ENCODE assay signal across 24 cellular contexts in genomic region chr9:88930716-88931115, GRCh38.
DNase-seq lines count a peak whose midpoint lies in the region; ATAC-seq and TF ChIP-seq lines count a peak whose summit lies in the region.
"Had no signal": no experiment of that assay in that cellular context is flagged by ENCODE, and none has a peak within 500 bp of the region (broad histone marks: within the 10 kb centered on the region; RNA-seq: fewer than 3 reads in every experiment).

No MANE protein-coding gene starts in this region.

- CTCF ChIA-PET in HEK293 (lab: Yijun Ruan, JAX), result interaction anchor here (0.6 kb wide), 2 partner anchors 17 to 414 kb away, joined by 3 read pairs; no protein-coding TSS in a partner anchor

- POLR2A ChIA-PET in HEK293 (lab: Yijun Ruan, JAX), result no interaction called here

- WGBS in endodermal cell (ENCODE audit: insufficient coverage in 1 of 2, insufficient read length in 1 of 2), 2 experiments, result 29 to 70% methylated on average over 1 to 3 of the region's 3 CpGs

- no peak for DNase-seq in endodermal cell
- no peak for DNase-seq in neural crest cell (ENCODE audit: low read depth, low spot score)
- no peak for DNase-seq in activated CD4-positive, alpha-beta T cell treated with anti-CD3 and anti-CD28 coated beads for 4 hours
- no peak for DNase-seq in stimulated activated CD4-positive, alpha-beta T cell treated with anti-CD3 and anti-CD28 coated beads, Interleukin-2, amount 100 ng/mL, for 48 hours
- DNase-seq in activated naive CD4-positive, alpha-beta T cell treated with anti-CD3 and anti-CD28 coated beads, Interleukin-2, amount 50 U/mL, for 72 hours (ENCODE audit: low spot score in 2 of 2), result no peak
- DNase-seq: 8988T; ACHN; BE2C; C1 segment of cervical spinal cord; CD4-positive, alpha-beta memory T cell; CD4-positive, CD25-positive, alpha-beta regulatory T cell; CD8-positive, alpha-beta memory T cell; COR-L47; DMS 273 treated with DMSO at 0.1 percent for 48 hours; DMS153; DMS53; DMS79; DND-41; EL; GDM1 had no signal

- H3K4me3 ChIP-seq in HEK293 (ENCODE audit: low read depth, low read length), result no peak overlapping the region
- H3K4me3 ChIP-seq in endodermal cell (ENCODE audit: low read length), result peak overlapping the region; percentile 2
- H3K4me3 ChIP-seq: BLaER1, GM12878 had no signal

- H3K9me3 ChIP-seq in HEK293 (ENCODE audit: control insufficient read depth, insufficient read depth, low read depth, low read length), result no peaks in the 10 kb centered on the region
- peaks cover 30% of the 10 kb centered on the region for H3K9me3 ChIP-seq in endodermal cell (ENCODE audit: control insufficient read depth, low read length)
- H3K9me3 ChIP-seq: BE2C had no signal

- peaks cover 27% of the 10 kb centered on the region for H3K9me3 Mint-ChIP-seq in endodermal cell
- H3K9me3 Mint-ChIP-seq in neural crest cell, result peaks cover 13% of the 10 kb centered on the region
- peaks cover 5 to 6% of the 10 kb centered on the region in 2 donors for H3K9me3 Mint-ChIP-seq in activated naive CD4-positive, alpha-beta T cell treated with anti-CD3 and anti-CD28 coated beads, Interleukin-2, amount 50 U/mL, for 72 hours

- no peak for ATAC-seq in activated naive CD4-positive, alpha-beta T cell treated with anti-CD3 and anti-CD28 coated beads, Interleukin-2, amount 50 U/mL, for 72 hours
- ATAC-seq: GM12878 had no signal

- H3K27me3 Mint-ChIP-seq in endodermal cell (ENCODE audit: insufficient read depth) (no peaks in the 10 kb centered on the region), neural crest cell (ENCODE audit: low read depth) (no peaks in the 10 kb centered on the region)

- H3K9ac ChIP-seq in endodermal cell (ENCODE audit: extremely low read depth, low read length, poor library complexity, severe bottlenecking), result no peak overlapping the region
- H3K9ac ChIP-seq: BLaER1 had no signal

- no peak for TF ChIP-seq CTCF in HEK293 (tag by site-specific recombination; IDR thresholded peaks at IDR 0.05)
- no peak for TF ChIP-seq CTCF in endodermal cell (conservative IDR thresholded peaks at IDR 0.05)
- TF ChIP-seq CTCF in neural crest cell (conservative IDR thresholded peaks at IDR 0.05), result no peak

- no peaks in the 10 kb centered on the region for H3K27me3 ChIP-seq in endodermal cell (ENCODE audit: control insufficient read depth, insufficient read depth, low read length, poor library complexity, severe bottlenecking)
- H3K27me3 ChIP-seq: BE2C, BLaER1 had no signal

- H3K27ac Mint-ChIP-seq in endodermal cell, result no peak overlapping the region
- peak overlapping the region; percentile 81 for H3K27ac Mint-ChIP-seq in neural crest cell (ENCODE audit: unreplicated experiment)
- H3K27ac Mint-ChIP-seq in activated naive CD4-positive, alpha-beta T cell treated with anti-CD3 and anti-CD28 coated beads, Interleukin-2, amount 50 U/mL, for 72 hours, result no peak overlapping the region
- H3K27ac Mint-ChIP-seq: CD4-positive, alpha-beta memory T cell; CD4-positive, CD25-positive, alpha-beta regulatory T cell; CD8-positive, alpha-beta memory T cell had no signal

- no peaks in the 10 kb centered on the region for H3K4me1 ChIP-seq in HEK293 (ENCODE audit: control insufficient read depth, insufficient read depth, low read length)
- no peaks in the 10 kb centered on the region for H3K4me1 ChIP-seq in endodermal cell (ENCODE audit: control insufficient read depth, insufficient read depth, low read length)

- no peak overlapping the region for H3K27ac ChIP-seq in HEK293 (ENCODE audit: extremely low read depth, low read depth, low read length)
- no peak overlapping the region for H3K27ac ChIP-seq in endodermal cell (ENCODE audit: low read depth, low read length)
- H3K27ac ChIP-seq: BLaER1 had no signal

- H3K4me1 Mint-ChIP-seq in endodermal cell (no peaks in the 10 kb centered on the region), neural crest cell (no peaks in the 10 kb centered on the region)

- H3K36me3 Mint-ChIP-seq in endodermal cell (ENCODE audit: low read depth) (no peaks in the 10 kb centered on the region), neural crest cell (ENCODE audit: low read depth) (peaks cover 3% of the 10 kb centered on the region)
- H3K36me3 Mint-ChIP-seq in activated naive CD4-positive, alpha-beta T cell treated with anti-CD3 and anti-CD28 coated beads, Interleukin-2, amount 50 U/mL, for 72 hours, result peaks cover 0 to 6% of the 10 kb centered on the region in 2 donors
- H3K36me3 Mint-ChIP-seq: CD4-positive, alpha-beta memory T cell; CD8-positive, alpha-beta memory T cell had no signal

- no peaks in the 10 kb centered on the region for H3K36me3 ChIP-seq in HEK293 (ENCODE audit: control insufficient read depth in 2 of 2, insufficient read depth in 1 of 2, low read length in 2 of 2)
- no peaks in the 10 kb centered on the region for H3K36me3 ChIP-seq in endodermal cell (ENCODE audit: control insufficient read depth, insufficient read depth, low read length)
- H3K36me3 ChIP-seq: BE2C, BLaER1 had no signal

- H3K4me3 Mint-ChIP-seq in endodermal cell (no peak overlapping the region), neural crest cell (no peak overlapping the region)
- H3K4me3 Mint-ChIP-seq: CD14-positive monocyte; CD4-positive, alpha-beta memory T cell; CD4-positive, CD25-positive, alpha-beta regulatory T cell; CD8-positive, alpha-beta memory T cell had no signal

TF ChIP-seq in HEK293, 187 proteins besides CTCF, POLR2A, EP300 and RAD21:
- TF ChIP-seq ZFP69B (tag by site-specific recombination; IDR thresholded peaks at IDR 0.05) (no peak), ZNF366 (tag by site-specific recombination; conservative IDR thresholded peaks at IDR 0.05) (no peak), SETDB1 (IDR thresholded peaks at IDR 0.05; ENCODE audit: insufficient read length, low read length) (peak; percentile 64), ZSCAN18 (tag by site-specific recombination; IDR thresholded peaks at IDR 0.05) (no peak), ZNF433 (tag by site-specific recombination; IDR thresholded peaks at IDR 0.05; ENCODE audit: low read depth) (no peak), ATF2 (tag by site-specific recombination; IDR thresholded peaks at IDR 0.05; ENCODE audit: low read depth) (no peak), ZNF514 (tag by site-specific recombination; IDR thresholded peaks at IDR 0.05) (no peak)
TF ChIP-seq in HEK293: peak in this region for 1.
